21 cellular contexts compared by ENCODE assay signal in genomic region chr15:28027714-28028076, GRCh38.
"Had no signal": no experiment of that assay in that cellular context is flagged by ENCODE, and none has a peak within 500 bp of the region (broad histone marks: within the 10 kb centered on the region; RNA-seq: fewer than 3 reads in every experiment).

No MANE protein-coding gene starts in this region.

- H3K9me3 ChIP-seq: esophagus squamous epithelium, gastrocnemius medialis, heart right ventricle, left lung, lower lobe of right lung had no signal

- H3K27me3 ChIP-seq: esophagus squamous epithelium, gastrocnemius medialis, heart right ventricle, left lung had no signal

- ATAC-seq: effector memory CD8-positive, alpha-beta T cell; esophagus mucosa; gastrocnemius medialis; heart right ventricle; left cardiac atrium; left lung; left ventricle myocardium superior; lower lobe of right lung had no signal

- H3K36me3 ChIP-seq: esophagus squamous epithelium, gastrocnemius medialis, heart right ventricle, left lung, lower lobe of right lung had no signal

- DNase-seq: cortex of kidney; effector CD8-positive, alpha-beta T cell; effector memory CD8-positive, alpha-beta T cell; endodermal cell; erythroblast; esophagus squamous epithelium; foreskin fibroblast; foreskin melanocyte; gastrocnemius medialis; glutamatergic neuron; head of caudate nucleus; heart right ventricle; hippocampal formation; left cardiac atrium; left lung; left ventricle myocardium superior; lower lobe of right lung; mesenchymal stem cell; midbrain had no signal

- H3K4me3 ChIP-seq: esophagus squamous epithelium, gastrocnemius medialis, heart right ventricle, left lung, lower lobe of right lung had no signal

- H3K27ac ChIP-seq: epithelial cell of prostate, esophagus squamous epithelium, gastrocnemius medialis, heart right ventricle, left lung, lower lobe of right lung had no signal

- H3K4me1 ChIP-seq: esophagus squamous epithelium, gastrocnemius medialis, heart right ventricle, left lung, lower lobe of right lung had no signal
